8 cellular contexts compared by ENCODE assay signal in the genomic region with DNA sequence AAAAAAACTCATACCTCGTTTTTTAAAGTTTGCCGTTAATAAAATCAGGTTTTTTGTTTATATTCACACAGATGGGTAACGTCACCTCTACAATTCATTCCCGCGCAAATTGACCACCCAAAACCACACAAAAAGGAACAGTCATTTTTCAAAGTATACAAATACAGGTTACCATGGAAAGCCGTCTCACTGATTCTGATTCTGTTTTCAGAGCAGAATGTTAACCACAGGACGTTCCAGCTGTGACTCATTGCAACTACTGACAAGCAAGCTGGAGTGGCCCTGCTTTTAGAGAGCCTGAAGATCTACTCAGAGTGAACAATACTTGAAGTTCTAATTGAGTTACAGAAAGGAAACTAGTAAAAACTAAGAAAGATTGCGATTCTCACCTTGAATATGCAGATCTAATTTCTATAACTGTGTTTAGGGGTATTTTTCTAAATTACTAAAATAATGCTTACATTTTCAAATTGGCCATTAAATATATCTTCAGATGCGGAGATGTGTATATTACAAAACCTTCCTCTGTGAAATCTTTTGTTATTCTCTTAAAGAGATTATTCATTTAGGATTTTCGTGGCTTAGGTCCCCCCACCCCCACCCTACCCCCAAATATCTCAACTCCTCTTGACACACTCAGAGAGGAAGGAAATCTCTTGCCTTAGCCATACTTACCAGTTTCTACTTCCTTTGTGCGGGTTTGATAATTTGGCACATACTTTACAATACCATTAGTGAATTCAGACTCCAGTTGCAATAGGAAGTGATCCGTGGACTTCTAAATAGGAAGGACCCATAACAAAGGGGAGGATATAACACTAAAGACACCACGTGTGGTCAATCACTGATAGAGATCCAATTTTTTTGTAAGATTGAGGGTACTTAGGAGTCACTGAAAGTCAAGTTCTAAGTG.
DNase-seq lines count a peak whose midpoint lies in the region; ATAC-seq and TF ChIP-seq lines count a peak whose summit lies in the region.

No MANE protein-coding gene starts in this region.

- ATAC-seq in CD4-positive, alpha-beta T cell (ENCODE audit: poor library complexity) = peak; percentile 74
- peak; percentile 96 for ATAC-seq in GM21528 (IDR thresholded peaks at IDR 0.05; ENCODE audit: low FRiP score, unreplicated experiment)
- peak; percentile 71 to 73 for ATAC-seq in activated CD4-positive, CD25-positive, alpha-beta regulatory T cell treated with anti-CD3 and anti-CD28 coated beads, Interleukin-2, amount 50 U/mL, for 24 hours
- peak; percentile 84 for ATAC-seq in stimulated activated effector memory CD8-positive, alpha-beta T cell treated with anti-CD3 and anti-CD28 coated beads, Interleukin-12 subunit alpha, Interleukin-12 subunit beta, amount 100 ng/mL, for 72 hours

- peak overlapping the region; percentile 43 for H3K4me3 Mint-ChIP-seq in CD4-positive, alpha-beta T cell
- H3K4me3 Mint-ChIP-seq in IgD-negative memory B cell = peak overlapping the region in 2 of 4 donors; percentile 14 to 61
- H3K4me3 Mint-ChIP-seq in stimulated activated effector memory CD8-positive, alpha-beta T cell treated with anti-CD3 and anti-CD28 coated beads, Interleukin-12 subunit alpha, Interleukin-12 subunit beta, amount 100 ng/mL, for 72 hours = peak overlapping the region; percentile 27

- no peak for TF ChIP-seq CTCF in CD4-positive, alpha-beta T cell (IDR thresholded peaks at IDR 0.05)
- no peak for TF ChIP-seq CTCF in choroid plexus epithelial cell (conservative IDR thresholded peaks at IDR 0.05; ENCODE audit: low read depth, low read length)

- no peaks in the 10 kb centered on the region for H3K79me1 ChIP-seq in mesenchymal stem cell (replicated peaks; ENCODE audit: low read length, poor library complexity, severe bottlenecking)

- peak; percentile 46 to 81 (median 58) for DNase-seq in CD4-positive, alpha-beta T cell
- DNase-seq in choroid plexus epithelial cell (ENCODE audit: low read depth) (peak; percentile 99), mesenchymal stem cell (peak; percentile 99), anterior cingulate cortex (lab: John Stamatoyannopoulos, UW) (no peak)
- peak; percentile 43 to 85 for DNase-seq in stimulated activated effector memory CD8-positive, alpha-beta T cell treated with anti-CD3 and anti-CD28 coated beads, Interleukin-12 subunit alpha, Interleukin-12 subunit beta, amount 100 ng/mL, for 72 hours (ENCODE audit: low spot score in 2 of 2)

- peak overlapping the region in 1 of 2 experiments; percentile 37 for H2BK12ac ChIP-seq in mesenchymal stem cell (ENCODE audit: low read length in 2 of 2)

- no peaks in the 10 kb centered on the region for H3K9me3 ChIP-seq in CD4-positive, alpha-beta T cell (ENCODE audit: control insufficient read depth, low read length)
- H3K9me3 ChIP-seq in mesenchymal stem cell (ENCODE audit: control insufficient read depth, low read length) = no peaks in the 10 kb centered on the region

- no peak overlapping the region for H2BK15ac ChIP-seq in mesenchymal stem cell (ENCODE audit: low read depth, poor library complexity, severe bottlenecking)

- H3K4ac ChIP-seq in mesenchymal stem cell (ENCODE audit: low read depth in 1 of 2, low read length in 2 of 2) = peak overlapping the region in 1 of 2 experiments; percentile 46

- no peaks in the 10 kb centered on the region for H3K27me3 Mint-ChIP-seq in CD4-positive, alpha-beta T cell
- H3K27me3 Mint-ChIP-seq in IgD-negative memory B cell = peaks cover 6% of the 10 kb centered on the region

- H3K4me2 ChIP-seq in mesenchymal stem cell (ENCODE audit: low read length, poor library complexity, severe bottlenecking) = no peak overlapping the region

- H3K18ac ChIP-seq in mesenchymal stem cell (ENCODE audit: low read depth in 1 of 2, low read length in 2 of 2) = peak overlapping the region in 1 of 2 experiments; percentile 26

- CTCF ChIA-PET in CD4-positive, alpha-beta T cell (lab: Charles Lee) = interaction anchor here (1.1 to 1.2 kb wide), 2 partner anchors 205 to 207 kb away, joined by 3 to 4 read pairs; partner anchors contain the start of gene VIM

- peaks cover 0 to 4% of the 10 kb centered on the region in 2 experiments for H3K36me3 ChIP-seq in mesenchymal stem cell (ENCODE audit: control insufficient read depth in 1 of 2, insufficient read depth in 2 of 2, low read depth in 1 of 2, low read length in 2 of 2)

- H3K27ac ChIP-seq in CD4-positive, alpha-beta T cell (ENCODE audit: low read depth, low read length) = peak overlapping the region; percentile 89
- H3K27ac ChIP-seq in mesenchymal stem cell (ENCODE audit: low read length, poor library complexity, severe bottlenecking) = peak overlapping the region; percentile 91

- peaks cover 6% of the 10 kb centered on the region for H3K36me3 Mint-ChIP-seq in CD4-positive, alpha-beta T cell (ENCODE audit: low read depth)
- H3K36me3 Mint-ChIP-seq in IgD-negative memory B cell = peaks cover 4% of the 10 kb centered on the region
- peaks cover 23% of the 10 kb centered on the region for H3K36me3 Mint-ChIP-seq in stimulated activated effector memory CD8-positive, alpha-beta T cell treated with anti-CD3 and anti-CD28 coated beads, Interleukin-12 subunit alpha, Interleukin-12 subunit beta, amount 100 ng/mL, for 72 hours

- POLR2A ChIA-PET in CD4-positive, alpha-beta T cell (lab: Charles Lee) = interaction anchor here (0.7 to 3.7 kb wide), 9 partner anchors 10 to 206 kb away, joined by 3 to 22 read pairs (median 5); partner anchors contain the start of genes TRDMT1 and VIM

- H2BK120ac ChIP-seq in mesenchymal stem cell (ENCODE audit: low read depth, low read length) = peak overlapping the region; percentile 42

- H2AFZ ChIP-seq in mesenchymal stem cell (ENCODE audit: low read depth, low read length) = no peak overlapping the region

- peaks cover 4% of the 10 kb centered on the region for H3K9me3 Mint-ChIP-seq in CD4-positive, alpha-beta T cell
- H3K9me3 Mint-ChIP-seq in IgD-negative memory B cell = peaks cover 1 to 5% (median 2%) of the 10 kb centered on the region in 3 donors
- H3K9me3 Mint-ChIP-seq in stimulated activated effector memory CD8-positive, alpha-beta T cell treated with anti-CD3 and anti-CD28 coated beads, Interleukin-12 subunit alpha, Interleukin-12 subunit beta, amount 100 ng/mL, for 72 hours = no peaks in the 10 kb centered on the region

- no peak overlapping the region for H4K8ac ChIP-seq in mesenchymal stem cell (ENCODE audit: low read length)

- no peak overlapping the region for H3K4me3 ChIP-seq in choroid plexus epithelial cell (ENCODE audit: low read depth, low read length)
- H3K4me3 ChIP-seq in mesenchymal stem cell (ENCODE audit: insufficient read depth in 1 of 2, low read depth in 1 of 2, low read length in 2 of 2) = peak overlapping the region in 1 of 2 experiments; percentile 49

- H3K9ac ChIP-seq in mesenchymal stem cell (ENCODE audit: low read length) = peak overlapping the region; percentile 94

- H3K23ac ChIP-seq in mesenchymal stem cell (ENCODE audit: low read length in 2 of 2) = no peak overlapping the region

- WGBS in mesenchymal stem cell = 2% methylated on average over 8 of the region's 13 CpGs

- no peak overlapping the region for H2AK5ac ChIP-seq in mesenchymal stem cell (ENCODE audit: low read length, severe bottlenecking)

- H3K14ac ChIP-seq in mesenchymal stem cell (ENCODE audit: low read length in 2 of 2) = no peak overlapping the region

- H2BK5ac ChIP-seq in mesenchymal stem cell (ENCODE audit: low read depth, low read length, poor library complexity, severe bottlenecking) = peak overlapping the region; percentile 70

- H3K4me1 Mint-ChIP-seq in CD4-positive, alpha-beta T cell (ENCODE audit: low read depth) = peaks cover 62% of the 10 kb centered on the region
- peaks cover 6 to 21% (median 15%) of the 10 kb centered on the region in 3 donors for H3K4me1 Mint-ChIP-seq in IgD-negative memory B cell
- peaks cover 39% of the 10 kb centered on the region for H3K4me1 Mint-ChIP-seq in stimulated activated effector memory CD8-positive, alpha-beta T cell treated with anti-CD3 and anti-CD28 coated beads, Interleukin-12 subunit alpha, Interleukin-12 subunit beta, amount 100 ng/mL, for 72 hours

- H4K91ac ChIP-seq in mesenchymal stem cell (ENCODE audit: low read length) = no peak overlapping the region

- peaks cover 7% of the 10 kb centered on the region for H3K4me1 ChIP-seq in mesenchymal stem cell (ENCODE audit: control insufficient read depth, insufficient read depth, low read depth, low read length)

- H3K27ac Mint-ChIP-seq in CD4-positive, alpha-beta T cell = peak overlapping the region; percentile 83
- peak overlapping the region in 2 of 3 donors; percentile 2 to 82 for H3K27ac Mint-ChIP-seq in IgD-negative memory B cell
- H3K27ac Mint-ChIP-seq in stimulated activated effector memory CD8-positive, alpha-beta T cell treated with anti-CD3 and anti-CD28 coated beads, Interleukin-12 subunit alpha, Interleukin-12 subunit beta, amount 100 ng/mL, for 72 hours = peak overlapping the region; percentile 85

- no peaks in the 10 kb centered on the region for H3K27me3 ChIP-seq in CD4-positive, alpha-beta T cell (ENCODE audit: control insufficient read depth, insufficient read depth, low read length)
- H3K27me3 ChIP-seq in mesenchymal stem cell (ENCODE audit: control insufficient read depth in 1 of 2, insufficient read depth in 1 of 2, low read length in 2 of 2) = no peaks in the 10 kb centered on the region

- intact Hi-C loops in CD4-positive, alpha-beta T cell (cut with DNase I, micrococcal nuclease) = loop anchor here (1.0 to 10.0 kb wide), 6 partner anchors 20 to 401 kb away; partner anchors contain the start of genes TRDMT1 (in 1 of the 2) and VIM (in 1 of the 2)

Comparison
In these comparisons a context has a peak if more than half of its experiments do, and no peak if none do; other contexts are left out.
1. DNase-seq: peak in CD4-positive, alpha-beta T cell (10 of 10), choroid plexus epithelial cell (single experiment), mesenchymal stem cell (single experiment) and stimulated activated effector memory CD8-positive, alpha-beta T cell treated with anti-CD3 and anti-CD28 coated beads, Interleukin-12 subunit alpha, Interleukin-12 subunit beta, amount 100 ng/mL, for 72 hours (2 of 2); none in anterior cingulate cortex (0 of 58).
2. Peak in every context shown above with its lines, with median percentiles within 50 percentile points of each other: ATAC-seq and H3K27ac Mint-ChIP-seq.